1 cellular context compared by ENCODE assay signal in genomic region chr1:215777370-215777925, GRCh38.
TF ChIP-seq lines count a peak whose summit lies in the region.

No MANE protein-coding gene starts in this region.

TF ChIP-seq in GM23338, 12 proteins besides CTCF, POLR2A, EP300 and RAD21 (continued from another document):
- no peak for TF ChIP-seq ZNF462 (CRISPR knock-in tag; IDR thresholded peaks at IDR 0.05)
- no peak for TF ChIP-seq STAT1 (IDR thresholded peaks at IDR 0.05; ENCODE audit: unreplicated experiment)
- no peak for TF ChIP-seq EZH2 (IDR thresholded peaks at IDR 0.05; ENCODE audit: low read depth, unreplicated experiment)
- TF ChIP-seq ETS1 (IDR thresholded peaks at IDR 0.05), result no peak
